29 cellular contexts compared by ENCODE assay signal in the genomic region with DNA sequence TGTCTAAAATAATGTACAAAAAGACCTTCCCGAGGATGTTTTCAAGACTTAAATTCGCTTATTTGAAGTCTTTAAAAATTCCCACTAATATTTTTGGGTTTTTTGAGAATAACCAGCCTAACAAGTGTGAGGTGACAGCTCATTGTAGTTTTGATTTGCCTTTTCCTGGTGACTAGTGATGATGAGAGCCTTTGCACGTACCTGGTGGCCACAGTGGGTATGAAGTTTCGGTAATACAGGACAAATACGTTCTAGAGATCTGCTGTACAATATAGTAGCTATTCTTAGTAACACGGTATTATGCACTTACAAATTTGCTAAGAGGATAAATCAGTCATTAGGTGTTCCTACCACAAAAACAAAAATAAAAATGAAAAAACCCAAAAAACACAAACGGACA.
"Had no signal": no experiment of that assay in that cellular context is flagged by ENCODE, and none has a peak within 500 bp of the region (broad histone marks: within the 10 kb centered on the region; RNA-seq: fewer than 3 reads in every experiment).

No MANE protein-coding gene starts in this region.

- H3K27me3 ChIP-seq: stomach, suprapubic skin, testis, thyroid gland, tibial nerve, transverse colon, upper lobe of left lung, upper lobe of right lung, uterus, vagina had no signal

- DNase-seq: stimulated activated CD4-positive, alpha-beta T cell treated with anti-CD3 and anti-CD28 coated beads, Interleukin-2, amount 100 ng/mL, for 48 hours; stimulated activated CD4-positive, alpha-beta T cell treated with anti-CD3 and anti-CD28 coated beads, Interleukin-4, amount 100 ng/mL, for 1 hour; stimulated activated CD4-positive, alpha-beta T cell treated with anti-CD3 and anti-CD28 coated beads, Interleukin-4, amount 100 ng/mL, for 24 hours; stimulated activated CD4-positive, alpha-beta T cell treated with anti-CD3 and anti-CD28 coated beads, Interleukin-4, amount 100 ng/mL, for 4 hours; stimulated activated CD8-positive, alpha-beta memory T cell treated with anti-CD3 and anti-CD28 coated beads, Interleukin-4, amount 100 ng/mL, for 48 hours; stimulated activated naive B cell treated with anti-CD40 and anti-IgM and Interleukin-4, amounts not matched to agents 10 μg/mL and 1 μg/mL and 100 μg/mL, for 72 hours; stimulated activated naive CD4-positive, alpha-beta T cell; stimulated activated naive CD4-positive, alpha-beta T cell treated with Interleukin-2 at 50 U/mL for 16 hours; stimulated activated naive CD8-positive, alpha-beta T cell treated with anti-CD3 and anti-CD28 coated beads, Interleukin-15, amount 100 ng/mL, for 72 hours; stimulated activated naive CD8-positive, alpha-beta T cell treated with anti-CD3 and anti-CD28 coated beads, Interleukin-15, Interleukin-2, amounts not matched to agents 100 U/mL and 50 U/mL, for 24 hours; stomach; substantia nigra; testis; thyroid gland; tibial artery; transverse colon; trophoblast cell; upper lobe of left lung; upper lobe of right lung; uterus had no signal

- H3K36me3 Mint-ChIP-seq: stimulated activated effector memory CD8-positive, alpha-beta T cell treated with anti-CD3 and anti-CD28 coated beads, Interleukin-12 subunit alpha, Interleukin-12 subunit beta, amount 100 ng/mL, for 72 hours; stimulated activated memory B cell treated with anti-CD40 and anti-IgM and Interleukin-4, amounts not matched to agents 10 μg/mL and 1 μg/mL and 100 μg/mL, for 72 hours; stimulated activated naive B cell treated with anti-CD40 and anti-IgM and Interleukin-4, amounts not matched to agents 10 μg/mL and 1 μg/mL and 100 μg/mL, for 72 hours; type B pancreatic cell had no signal

- FAIRE-seq: urothelium cell line had no signal

- H3K4me3 Mint-ChIP-seq: stimulated activated effector memory CD8-positive, alpha-beta T cell treated with anti-CD3 and anti-CD28 coated beads, Interleukin-12 subunit alpha, Interleukin-12 subunit beta, amount 100 ng/mL, for 72 hours; stimulated activated memory B cell treated with anti-CD40 and anti-IgM and Interleukin-4, amounts not matched to agents 10 μg/mL and 1 μg/mL and 100 μg/mL, for 72 hours; stimulated activated naive B cell treated with anti-CD40 and anti-IgM and Interleukin-4, amounts not matched to agents 10 μg/mL and 1 μg/mL and 100 μg/mL, for 72 hours; stimulated activated naive CD8-positive, alpha-beta T cell treated with anti-CD3 and anti-CD28 coated beads, Interleukin-15, amount 100 ng/mL, for 72 hours; stimulated activated naive CD8-positive, alpha-beta T cell treated with anti-CD3 and anti-CD28 coated beads, Interleukin-15, Interleukin-2, amounts not matched to agents 100 ng/mL and 50 ng/mL, for 24 hours; type B pancreatic cell had no signal

- H3K4me1 ChIP-seq: stomach, suprapubic skin, testis, thyroid gland, tibial artery, tibial nerve, transverse colon, upper lobe of left lung, upper lobe of right lung, uterus, vagina had no signal

- H3K9me3 ChIP-seq: stomach, suprapubic skin, testis, thoracic aorta, thyroid gland, tibial artery, tibial nerve, transverse colon, upper lobe of left lung, upper lobe of right lung, uterus, vagina had no signal

- H3K36me3 ChIP-seq: stomach, suprapubic skin, thoracic aorta, thyroid gland, tibial artery, tibial nerve, transverse colon, upper lobe of left lung, upper lobe of right lung, uterus, vagina had no signal

- H3K27ac ChIP-seq: stomach, suprapubic skin, testis, thoracic aorta, thyroid gland, tibial artery, tibial nerve, transverse colon, upper lobe of left lung, upper lobe of right lung, uterus, vagina had no signal

- H3K9me3 Mint-ChIP-seq: type B pancreatic cell had no signal

- H3K27me3 Mint-ChIP-seq: stimulated activated memory B cell treated with anti-CD40 and anti-IgM and Interleukin-4, amounts not matched to agents 10 μg/mL and 1 μg/mL and 100 μg/mL, for 72 hours; stimulated activated naive B cell treated with anti-CD40 and anti-IgM and Interleukin-4, amounts not matched to agents 10 μg/mL and 1 μg/mL and 100 μg/mL, for 72 hours; stimulated activated naive CD8-positive, alpha-beta T cell treated with anti-CD3 and anti-CD28 coated beads, Interleukin-15, amount 100 ng/mL, for 72 hours; stimulated activated naive CD8-positive, alpha-beta T cell treated with anti-CD3 and anti-CD28 coated beads, Interleukin-15, Interleukin-2, amounts not matched to agents 100 ng/mL and 50 ng/mL, for 24 hours; type B pancreatic cell had no signal

- H3K4me3 ChIP-seq: stomach, suprapubic skin, testis, thoracic aorta, thyroid gland, tibial artery, tibial nerve, transverse colon, upper lobe of left lung, upper lobe of right lung, uterus, vagina had no signal

- H3K27ac Mint-ChIP-seq: stimulated activated effector memory CD8-positive, alpha-beta T cell treated with anti-CD3 and anti-CD28 coated beads, Interleukin-12 subunit alpha, Interleukin-12 subunit beta, amount 100 ng/mL, for 72 hours; stimulated activated memory B cell treated with anti-CD40 and anti-IgM and Interleukin-4, amounts not matched to agents 10 μg/mL and 1 μg/mL and 100 μg/mL, for 72 hours; stimulated activated naive B cell treated with anti-CD40 and anti-IgM and Interleukin-4, amounts not matched to agents 10 μg/mL and 1 μg/mL and 100 μg/mL, for 72 hours; stimulated activated naive CD8-positive, alpha-beta T cell treated with anti-CD3 and anti-CD28 coated beads, Interleukin-15, amount 100 ng/mL, for 72 hours; stimulated activated naive CD8-positive, alpha-beta T cell treated with anti-CD3 and anti-CD28 coated beads, Interleukin-15, Interleukin-2, amounts not matched to agents 100 ng/mL and 50 ng/mL, for 24 hours; type B pancreatic cell had no signal

- H3K4me1 Mint-ChIP-seq: stimulated activated effector memory CD8-positive, alpha-beta T cell treated with anti-CD3 and anti-CD28 coated beads, Interleukin-12 subunit alpha, Interleukin-12 subunit beta, amount 100 ng/mL, for 72 hours; stimulated activated memory B cell treated with anti-CD40 and anti-IgM and Interleukin-4, amounts not matched to agents 10 μg/mL and 1 μg/mL and 100 μg/mL, for 72 hours; stimulated activated naive B cell treated with anti-CD40 and anti-IgM and Interleukin-4, amounts not matched to agents 10 μg/mL and 1 μg/mL and 100 μg/mL, for 72 hours; stimulated activated naive CD8-positive, alpha-beta T cell treated with anti-CD3 and anti-CD28 coated beads, Interleukin-15, amount 100 ng/mL, for 72 hours had no signal

- ATAC-seq: stimulated activated memory B cell treated with anti-CD40 and anti-IgM and Interleukin-4, amounts not matched to agents 10 μg/mL and 1 μg/mL and 100 μg/mL, for 72 hours; stimulated activated naive B cell treated with anti-CD40 and anti-IgM and Interleukin-4, amounts not matched to agents 10 μg/mL and 1 μg/mL and 100 μg/mL, for 72 hours; stimulated activated naive CD8-positive, alpha-beta T cell treated with anti-CD3 and anti-CD28 coated beads, Interleukin-15, amount 100 ng/mL, for 72 hours; stimulated activated naive CD8-positive, alpha-beta T cell treated with anti-CD3 and anti-CD28 coated beads, Interleukin-15, Interleukin-2, amounts not matched to agents 100 U/mL and 50 U/mL, for 24 hours; upper lobe of right lung had no signal
